14 cellular contexts compared by ENCODE assay signal in the genomic region with DNA sequence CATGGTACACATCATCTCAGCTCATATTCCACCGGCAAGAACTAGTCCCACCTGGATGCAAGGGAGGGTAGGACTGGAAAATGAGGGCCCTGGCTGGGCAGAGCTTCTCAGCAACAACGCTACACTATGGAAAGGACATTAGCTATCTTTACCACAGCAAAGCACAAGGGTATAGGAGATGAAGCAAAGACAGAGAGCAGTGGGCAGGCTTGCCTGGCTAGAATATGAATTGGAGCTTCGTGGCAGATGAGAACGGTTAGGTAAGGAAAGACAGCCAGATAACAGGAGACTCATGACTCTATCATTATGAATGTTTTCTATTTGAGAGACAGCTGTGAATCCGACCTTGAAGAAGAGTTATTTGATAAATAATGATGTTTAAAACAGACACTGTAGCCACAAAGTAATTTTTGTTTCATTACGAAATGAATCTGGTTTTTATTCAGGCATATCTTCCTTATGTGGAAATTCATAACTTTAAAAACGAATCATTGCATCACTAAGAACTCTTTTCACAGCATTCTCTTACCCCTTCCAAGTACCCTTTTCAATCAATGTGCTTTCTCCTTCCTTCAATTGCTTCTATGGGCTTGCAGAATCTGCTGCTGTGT. TPM values are rescaled to one million over a fixed set of nuclear protein-coding genes. Genes with fewer than 3 reads are reported as not detected.
DNase-seq lines count a peak whose midpoint lies in the region; ATAC-seq, FAIRE-seq and TF ChIP-seq lines count a peak whose summit lies in the region.
"Had no signal": no experiment of that assay in that cellular context is flagged by ENCODE, and none has a peak within 500 bp of the region (broad histone marks: within the 10 kb centered on the region; RNA-seq: fewer than 3 reads in every experiment).

No MANE protein-coding gene starts in this region.

- H3K27ac ChIP-seq in A549 (peak overlapping the region; percentile 10 to 56; a peak in 3 of 6 replicates), IMR-90 (ENCODE audit: insufficient read depth, low read length) (no peak overlapping the region)
- H3K27ac ChIP-seq: Peyer's patch had no signal

- BruUV-seq in IMR-90 (replicated peaks; lab: Mats Ljungman, UMichigan) = no TSS peak

- H3K79me1 ChIP-seq in IMR-90 (ENCODE audit: low read depth in 1 of 2, low read length in 2 of 2) = peaks cover 0 to 9% of the 10 kb centered on the region in 2 experiments; a peak in 2 of 4 replicates

- intact Hi-C loops in IMR-90 (cut with micrococcal nuclease) = loop anchor here (2.0 to 5.0 kb wide), 5 partner anchors 76 to 648 kb away; partner anchors contain the start of gene SLC38A2

- H3K9me1 ChIP-seq in IMR-90 (ENCODE audit: insufficient read depth, low read length) = peaks cover 7% of the 10 kb centered on the region; the same call in 1 of the 2 replicates

- H2BK15ac ChIP-seq in IMR-90 (ENCODE audit: low read depth, low read length) = peak overlapping the region; percentile 99

- no peak overlapping the region for H3K4me2 ChIP-seq in A549
- no peak overlapping the region for H3K4me2 ChIP-seq in IMR-90 (ENCODE audit: low read depth, low read length)

- 68% methylated on average over 7 of the region's 7 CpGs for WGBS in A549 (ENCODE audit: missing lambda C conversion rate)
- 44% methylated on average over 3 of the region's 7 CpGs; no CpG with 5 or more reads in 1 of the 2 experiments for WGBS in IMR-90 (ENCODE audit: extremely low coverage in 2 of 2, insufficient read length in 1 of 2), 2 experiments

- no peaks in the 10 kb centered on the region for H3K27me3 ChIP-seq in IMR-90 (ENCODE audit: control insufficient read depth, insufficient read depth, low read length)
- H3K27me3 ChIP-seq: MG63, Peyer's patch had no signal

- dilution Hi-C loops in IMR-90 (cut with HindIII; ENCODE audit: low sequenced_read_pairs, unreplicated experiment) = no loop called here

- H4K20me1 ChIP-seq in IMR-90 (ENCODE audit: insufficient read depth, low read length) = no peaks in the 10 kb centered on the region

- CTCF ChIA-PET in A549 (lab: Yijun Ruan, JAX) = interaction anchor here (0.8 to 3.8 kb wide), 11 partner anchors 9 to 1035 kb away, joined by 3 to 32 read pairs (median 3); no protein-coding TSS in a partner anchor
- CTCF ChIA-PET in IMR-90 (lab: Yijun Ruan, JAX) = interaction anchor here (1.3 to 3.0 kb wide), 2 partner anchors 83 to 896 kb away, joined by 4 to 9 read pairs; no protein-coding TSS in a partner anchor

- no peak for TF ChIP-seq EP300 in A549 (IDR thresholded peaks at IDR 0.05)

- peak overlapping the region; percentile 89 for H2BK120ac ChIP-seq in IMR-90 (ENCODE audit: low read depth, low read length)

- TF ChIP-seq RAD21 in A549 (conservative IDR thresholded peaks at IDR 0.05 in 1 of 2, IDR thresholded peaks at IDR 0.05 in 1 of 2) (no peak), IMR-90 (IDR thresholded peaks at IDR 0.05; ENCODE audit: low read length) (no peak)

- H4K8ac ChIP-seq in IMR-90 (ENCODE audit: low read depth in 2 of 2, low read length in 2 of 2) = peak overlapping the region; percentile 56 to 71; a peak in 3 of 4 replicates

- H3K9ac ChIP-seq in IMR-90 (ENCODE audit: low read depth, low read length) = no peak overlapping the region

- H3K4me3 ChIP-seq in A549 (no peak overlapping the region), IMR-90 (ENCODE audit: insufficient read depth, low read depth, low read length) (no peak overlapping the region)
- H3K4me3 ChIP-seq: K562, MG63, Peyer's patch had no signal

- peaks cover 43% of the 10 kb centered on the region for H3K4me1 ChIP-seq in A549
- peaks cover 12% of the 10 kb centered on the region for H3K4me1 ChIP-seq in IMR-90 (ENCODE audit: control insufficient read depth, insufficient read depth, low read length)
- H3K4me1 ChIP-seq: Peyer's patch had no signal

- peak overlapping the region; percentile 84 for H3K14ac ChIP-seq in IMR-90 (replicated peaks; ENCODE audit: low read depth, low read length)

- H2AK5ac ChIP-seq in IMR-90 (ENCODE audit: low read depth, low read length) = peak overlapping the region; percentile 99

- TF ChIP-seq CTCF in A549 (IDR thresholded peaks at IDR 0.05) = no peak
- TF ChIP-seq CTCF in IMR-90 (conservative IDR thresholded peaks at IDR 0.05; ENCODE audit: low read depth, low read length) = no peak

- DNase-seq in A549 (ENCODE audit: low read depth in 1 of 2, low spot score in 1 of 2) = no peak
- no peak for DNase-seq in IMR-90
- peak; percentile 69 for DNase-seq in amniotic epithelial cell (ENCODE audit: low read depth)
- no peak for DNase-seq in left lobe of liver (ENCODE audit: low spot score)
- no peak for DNase-seq in stimulated activated CD4-positive, alpha-beta T cell treated with anti-CD3 and anti-CD28 coated beads, Interleukin-1b, Interleukin-23, amount 100 ng/mL, for 48 hours
- DNase-seq in inferior parietal cortex (ENCODE audit: extremely low spot score) = no peak
- no peak for DNase-seq in germinal center (ENCODE audit: low spot score)
- DNase-seq: MG63, NCI-H82, Peyer's patch had no signal

- 0 out of 3 replicates have a peak, but pooled peaks cover 4% of the 10 kb centered on the region for H3K9me3 ChIP-seq in A549
- no peaks in the 10 kb centered on the region for H3K9me3 ChIP-seq in IMR-90 (ENCODE audit: control insufficient read depth, insufficient read depth, low read length)
- H3K9me3 ChIP-seq: Peyer's patch had no signal

- H2BK20ac ChIP-seq in IMR-90 (ENCODE audit: low read depth, low read length) = peak overlapping the region; percentile 90

- peak overlapping the region; percentile 81 for H4K91ac ChIP-seq in IMR-90 (ENCODE audit: insufficient read depth, low read depth, low read length)

- H3K56ac ChIP-seq in IMR-90 (ENCODE audit: extremely low read depth, insufficient read depth, low read length) = peak overlapping the region; percentile 48

- FAIRE-seq in A549 (lab: Jason Lieb, UNC) = no peak
- FAIRE-seq: GM12891, HTR-8/SVneo had no signal

- POLR2A ChIA-PET in A549 (lab: Yijun Ruan, JAX) (no interaction called here), IMR-90 (lab: Charles Lee; ENCODE audit: unreplicated experiment) (no interaction called here)

- no peak overlapping the region for H4K5ac ChIP-seq in IMR-90 (ENCODE audit: low read depth, low read length)

- no peaks in the 10 kb centered on the region for H3K36me3 ChIP-seq in IMR-90 (ENCODE audit: control insufficient read depth, insufficient read depth, low read length)
- H3K36me3 ChIP-seq: MG63, Peyer's patch had no signal

- in situ Hi-C loops in IMR-90 (cut with MboI; ENCODE audit: low sequenced_read_pairs) = loop anchor here (5.0 kb wide), 1 partner anchor 343 kb away; no protein-coding TSS in a partner anchor

- H2AFZ ChIP-seq in IMR-90 (replicated peaks; ENCODE audit: low read length, poor library complexity) = peak overlapping the region; percentile 54

- ATAC-seq in A549 (no peak), IMR-90 (ENCODE audit: low read depth) (no peak), left lobe of liver (peak; percentile 24), HG03432 (IDR thresholded peaks at IDR 0.05; ENCODE audit: unreplicated experiment) (no peak)

- peak overlapping the region; percentile 93 for H3K4ac ChIP-seq in IMR-90 (ENCODE audit: low read depth, low read length)

- TF ChIP-seq POLR2A in A549 (IDR thresholded peaks at IDR 0.05; ENCODE audit: low read length) = no peak
- TF ChIP-seq POLR2A in IMR-90 (IDR thresholded peaks at IDR 0.05; ENCODE audit: low read depth, low read length) = no peak

- H2AK9ac ChIP-seq in IMR-90 (replicated peaks; ENCODE audit: low read depth, low read length, poor library complexity) = peak overlapping the region; percentile 81

- no peak overlapping the region for H2BK5ac ChIP-seq in IMR-90 (ENCODE audit: low read depth, low read length, poor library complexity, severe bottlenecking)

- H3K23ac ChIP-seq in IMR-90 (ENCODE audit: low read depth, low read length) = peak overlapping the region; percentile 81

- no peak overlapping the region; the same call in 1 of the 2 replicates for H3K18ac ChIP-seq in IMR-90 (ENCODE audit: low read depth, low read length)

TF ChIP-seq in A549, 52 proteins besides CTCF, POLR2A, EP300 and RAD21:
- no peak for TF ChIP-seq ZFP36 (IDR thresholded peaks at IDR 0.05; ENCODE audit: borderline replicate concordance, partially characterized antibody)
- no peak for TF ChIP-seq NFE2L2 (conservative IDR thresholded peaks at IDR 0.05; ENCODE audit: low read length)

TF ChIP-seq in IMR-90, 13 proteins besides CTCF, POLR2A, EP300 and RAD21 (continues in another document):
- TF ChIP-seq BHLHE40 (IDR thresholded peaks at IDR 0.05; ENCODE audit: low read depth, low read length) = no peak
- no peak for TF ChIP-seq ELK1 (IDR thresholded peaks at IDR 0.05; ENCODE audit: borderline replicate concordance, low read depth, low read length)
- no peak for TF ChIP-seq FOS (IDR thresholded peaks at IDR 0.05; ENCODE audit: low read depth, low read length)

RNA-seq across cellular contexts. Expression of gene PCED1B, which starts 59.1 kb away (rescaled TPM):
- polyA plus RNA-seq in A549 (2011; rRNA removed) (74.6 and 92.2 TPM in 2 replicates), A549 (2017; fragmentation: RNase III; extraction: RNeasy Plus Mini Kit Qiagen cat#74134 plus additional on column Dnase treatment) (92.7 to 122 TPM (median 108 TPM) in 3 replicates), IMR-90 (2012; rRNA removed) (2.0 and 2.6 TPM in 2 replicates)
- polyA plus RNA-seq in A549 (2012; cell fraction: cytosol; rRNA removed) = 104 and 133 TPM in 2 replicates
- polyA plus RNA-seq in A549 (2012; cell fraction: nucleus; rRNA removed) = 247 TPM in 2 replicates
- 75.0 and 84.8 TPM in 2 replicates for polyA minus RNA-seq in A549 (2011; rRNA and poly(A)+ RNA removed)
- total RNA-seq in IMR-90 (2012; rRNA removed) (0.28 and 0.36 TPM in 2 replicates), left lobe of liver (1.2 TPM)
- 1.4 and 2.1 TPM in 2 replicates for polyA plus RNA-seq in IMR-90 (2012; cell fraction: cytosol; rRNA removed)
- 5.1 and 8.9 TPM in 2 replicates for polyA plus RNA-seq in IMR-90 (2012; cell fraction: nucleus; rRNA removed; ENCODE audit: low replicate concordance)

RNA-seq across cellular contexts. Expression of gene AMIGO2, which starts 59.4 kb away (rescaled TPM):
- polyA plus RNA-seq in A549 (2011; rRNA removed) (636 and 690 TPM in 2 replicates), A549 (2017; fragmentation: RNase III; extraction: RNeasy Plus Mini Kit Qiagen cat#74134 plus additional on column Dnase treatment) (196 to 288 TPM (median 273 TPM) in 3 replicates), IMR-90 (2012; rRNA removed) (17.1 and 20.1 TPM in 2 replicates)
- polyA plus RNA-seq in A549 (2012; cell fraction: cytosol; rRNA removed) = 131 and 181 TPM in 2 replicates
- 104 and 164 TPM in 2 replicates for polyA plus RNA-seq in A549 (2012; cell fraction: nucleus; rRNA removed)
- 293 and 311 TPM in 2 replicates for polyA minus RNA-seq in A549 (2011; rRNA and poly(A)+ RNA removed)
- total RNA-seq in IMR-90 (2012; rRNA removed) (31.7 and 32.6 TPM in 2 replicates), left lobe of liver (1.5 TPM)
- 4.4 and 5.0 TPM in 2 replicates for polyA plus RNA-seq in IMR-90 (2012; cell fraction: cytosol; rRNA removed)
- 5.1 and 26.1 TPM in 2 replicates for polyA plus RNA-seq in IMR-90 (2012; cell fraction: nucleus; rRNA removed; ENCODE audit: low replicate concordance)

Comparison
In these comparisons a context has a peak if more than half of its experiments do, and no peak if none do; other contexts are left out.
1. RNA of gene AMIGO2, which starts 59.4 kb away (total RNA-seq): 31.7 to 32.6 TPM in IMR-90; 1.5 TPM in left lobe of liver (single experiment); every median in the first group is over 10 times any median in the second.